ENCODE assay signal across 1 cellular context in the genomic region with DNA sequence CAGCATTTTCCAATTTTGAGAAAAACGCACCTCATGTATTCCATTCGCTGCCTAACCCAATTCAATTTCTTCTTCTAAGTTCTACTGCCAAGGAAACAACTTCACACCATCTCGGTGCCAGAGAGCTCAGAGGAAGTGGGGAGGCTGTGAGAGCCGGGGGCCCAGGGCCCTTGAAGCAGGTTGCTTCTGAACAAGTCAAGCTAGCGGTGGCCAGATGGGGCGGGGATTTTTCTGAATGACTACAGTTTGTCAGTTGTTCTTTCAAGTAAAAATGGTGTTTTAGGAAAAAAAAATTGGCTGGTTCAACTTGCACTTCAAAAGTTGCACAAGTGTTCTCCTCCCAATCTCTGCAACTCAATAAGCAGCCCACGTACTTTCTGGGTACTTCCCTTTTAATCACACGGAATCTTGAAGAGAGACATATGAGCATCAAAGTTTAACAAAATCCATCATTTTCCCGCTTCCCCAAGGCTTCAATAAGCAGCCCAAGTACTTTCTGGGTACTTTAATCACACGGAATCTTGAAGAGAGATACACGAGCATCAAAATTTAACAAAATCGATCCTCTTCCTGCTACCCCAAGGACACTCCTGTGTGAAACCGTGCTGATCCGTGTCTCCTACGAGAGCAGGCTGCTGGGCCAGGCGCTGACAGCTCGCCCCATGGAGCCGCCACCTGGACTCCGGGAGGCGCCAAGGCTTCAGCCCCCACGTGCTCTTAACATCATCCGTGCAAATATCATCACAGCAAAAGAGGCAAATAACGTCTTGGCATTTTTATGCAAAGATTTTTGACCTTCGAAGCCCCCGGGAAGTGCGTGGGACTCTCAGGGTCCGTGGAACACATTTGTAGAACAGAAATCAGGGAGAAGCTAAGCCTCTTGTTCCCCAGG.
TF ChIP-seq lines count a peak whose summit lies in the region.

No MANE protein-coding gene starts in this region.

TF ChIP-seq in K562, 482 proteins besides CTCF, POLR2A, EP300 and RAD21:
- TF ChIP-seq, protein P1, sequence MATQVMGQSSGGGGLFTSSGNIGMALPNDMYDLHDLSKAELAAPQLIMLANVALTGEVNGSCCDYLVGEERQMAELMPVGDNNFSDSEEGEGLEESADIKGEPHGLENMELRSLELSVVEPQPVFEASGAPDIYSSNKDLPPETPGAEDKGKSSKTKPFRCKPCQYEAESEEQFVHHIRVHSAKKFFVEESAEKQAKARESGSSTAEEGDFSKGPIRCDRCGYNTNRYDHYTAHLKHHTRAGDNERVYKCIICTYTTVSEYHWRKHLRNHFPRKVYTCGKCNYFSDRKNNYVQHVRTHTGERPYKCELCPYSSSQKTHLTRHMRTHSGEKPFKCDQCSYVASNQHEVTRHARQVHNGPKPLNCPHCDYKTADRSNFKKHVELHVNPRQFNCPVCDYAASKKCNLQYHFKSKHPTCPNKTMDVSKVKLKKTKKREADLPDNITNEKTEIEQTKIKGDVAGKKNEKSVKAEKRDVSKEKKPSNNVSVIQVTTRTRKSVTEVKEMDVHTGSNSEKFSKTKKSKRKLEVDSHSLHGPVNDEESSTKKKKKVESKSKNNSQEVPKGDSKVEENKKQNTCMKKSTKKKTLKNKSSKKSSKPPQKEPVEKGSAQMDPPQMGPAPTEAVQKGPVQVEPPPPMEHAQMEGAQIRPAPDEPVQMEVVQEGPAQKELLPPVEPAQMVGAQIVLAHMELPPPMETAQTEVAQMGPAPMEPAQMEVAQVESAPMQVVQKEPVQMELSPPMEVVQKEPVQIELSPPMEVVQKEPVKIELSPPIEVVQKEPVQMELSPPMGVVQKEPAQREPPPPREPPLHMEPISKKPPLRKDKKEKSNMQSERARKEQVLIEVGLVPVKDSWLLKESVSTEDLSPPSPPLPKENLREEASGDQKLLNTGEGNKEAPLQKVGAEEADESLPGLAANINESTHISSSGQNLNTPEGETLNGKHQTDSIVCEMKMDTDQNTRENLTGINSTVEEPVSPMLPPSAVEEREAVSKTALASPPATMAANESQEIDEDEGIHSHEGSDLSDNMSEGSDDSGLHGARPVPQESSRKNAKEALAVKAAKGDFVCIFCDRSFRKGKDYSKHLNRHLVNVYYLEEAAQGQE (CRISPR knock-in tag; IDR thresholded peaks at IDR 0.05; ENCODE audit: low read depth) = no peak
- TF ChIP-seq POLR2AphosphoS5 (IDR thresholded peaks at IDR 0.05; ENCODE audit: control insufficient read depth, insufficient read depth, low read depth, low read length) (no peak), POLR2G (IDR thresholded peaks at IDR 0.05; ENCODE audit: low read depth, low read length) (no peak), CHD4 (IDR thresholded peaks at IDR 0.05; ENCODE audit: insufficient read depth, insufficient replicate concordance, low read depth, low read length, poor library complexity, severe bottlenecking) (no peak), ZKSCAN8 (CRISPR knock-in tag; IDR thresholded peaks at IDR 0.05) (no peak), SNIP1 (IDR thresholded peaks at IDR 0.05; ENCODE audit: low read depth) (no peak), ZNF174 (CRISPR knock-in tag; IDR thresholded peaks at IDR 0.05) (no peak), BCOR (IDR thresholded peaks at IDR 0.05) (no peak), ZNF830 (CRISPR knock-in tag; IDR thresholded peaks at IDR 0.05) (no peak), KAT2B (IDR thresholded peaks at IDR 0.05; ENCODE audit: low read depth, low read length) (no peak), TBL1XR1 (IDR thresholded peaks at IDR 0.05; ENCODE audit: low read length in 2 of 2) (no peak), ELF1 (tag; IDR thresholded peaks at IDR 0.05) (no peak), MTA3 (IDR thresholded peaks at IDR 0.05; ENCODE audit: borderline replicate concordance) (no peak), MEF2A (IDR thresholded peaks at IDR 0.05; ENCODE audit: control insufficient read depth, low read depth, low read length) (no peak), MTA2 (IDR thresholded peaks at IDR 0.05; ENCODE audit: low read depth) (no peak)
- TF ChIP-seq, protein P2, sequence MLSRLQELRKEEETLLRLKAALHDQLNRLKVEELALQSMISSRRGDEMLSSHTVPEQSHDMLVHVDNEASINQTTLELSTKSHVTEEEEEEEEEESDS (CRISPR knock-in tag; IDR thresholded peaks at IDR 0.05) = no peak
- TF ChIP-seq, protein P3, sequence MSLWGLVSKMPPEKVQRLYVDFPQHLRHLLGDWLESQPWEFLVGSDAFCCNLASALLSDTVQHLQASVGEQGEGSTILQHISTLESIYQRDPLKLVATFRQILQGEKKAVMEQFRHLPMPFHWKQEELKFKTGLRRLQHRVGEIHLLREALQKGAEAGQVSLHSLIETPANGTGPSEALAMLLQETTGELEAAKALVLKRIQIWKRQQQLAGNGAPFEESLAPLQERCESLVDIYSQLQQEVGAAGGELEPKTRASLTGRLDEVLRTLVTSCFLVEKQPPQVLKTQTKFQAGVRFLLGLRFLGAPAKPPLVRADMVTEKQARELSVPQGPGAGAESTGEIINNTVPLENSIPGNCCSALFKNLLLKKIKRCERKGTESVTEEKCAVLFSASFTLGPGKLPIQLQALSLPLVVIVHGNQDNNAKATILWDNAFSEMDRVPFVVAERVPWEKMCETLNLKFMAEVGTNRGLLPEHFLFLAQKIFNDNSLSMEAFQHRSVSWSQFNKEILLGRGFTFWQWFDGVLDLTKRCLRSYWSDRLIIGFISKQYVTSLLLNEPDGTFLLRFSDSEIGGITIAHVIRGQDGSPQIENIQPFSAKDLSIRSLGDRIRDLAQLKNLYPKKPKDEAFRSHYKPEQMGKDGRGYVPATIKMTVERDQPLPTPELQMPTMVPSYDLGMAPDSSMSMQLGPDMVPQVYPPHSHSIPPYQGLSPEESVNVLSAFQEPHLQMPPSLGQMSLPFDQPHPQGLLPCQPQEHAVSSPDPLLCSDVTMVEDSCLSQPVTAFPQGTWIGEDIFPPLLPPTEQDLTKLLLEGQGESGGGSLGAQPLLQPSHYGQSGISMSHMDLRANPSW (CRISPR knock-in tag; IDR thresholded peaks at IDR 0.05) = no peak
- TF ChIP-seq, protein P4, sequence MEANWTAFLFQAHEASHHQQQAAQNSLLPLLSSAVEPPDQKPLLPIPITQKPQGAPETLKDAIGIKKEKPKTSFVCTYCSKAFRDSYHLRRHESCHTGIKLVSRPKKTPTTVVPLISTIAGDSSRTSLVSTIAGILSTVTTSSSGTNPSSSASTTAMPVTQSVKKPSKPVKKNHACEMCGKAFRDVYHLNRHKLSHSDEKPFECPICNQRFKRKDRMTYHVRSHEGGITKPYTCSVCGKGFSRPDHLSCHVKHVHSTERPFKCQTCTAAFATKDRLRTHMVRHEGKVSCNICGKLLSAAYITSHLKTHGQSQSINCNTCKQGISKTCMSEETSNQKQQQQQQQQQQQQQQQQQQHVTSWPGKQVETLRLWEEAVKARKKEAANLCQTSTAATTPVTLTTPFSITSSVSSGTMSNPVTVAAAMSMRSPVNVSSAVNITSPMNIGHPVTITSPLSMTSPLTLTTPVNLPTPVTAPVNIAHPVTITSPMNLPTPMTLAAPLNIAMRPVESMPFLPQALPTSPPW (CRISPR knock-in tag; IDR thresholded peaks at IDR 0.05) = no peak
- TF ChIP-seq, protein P5, sequence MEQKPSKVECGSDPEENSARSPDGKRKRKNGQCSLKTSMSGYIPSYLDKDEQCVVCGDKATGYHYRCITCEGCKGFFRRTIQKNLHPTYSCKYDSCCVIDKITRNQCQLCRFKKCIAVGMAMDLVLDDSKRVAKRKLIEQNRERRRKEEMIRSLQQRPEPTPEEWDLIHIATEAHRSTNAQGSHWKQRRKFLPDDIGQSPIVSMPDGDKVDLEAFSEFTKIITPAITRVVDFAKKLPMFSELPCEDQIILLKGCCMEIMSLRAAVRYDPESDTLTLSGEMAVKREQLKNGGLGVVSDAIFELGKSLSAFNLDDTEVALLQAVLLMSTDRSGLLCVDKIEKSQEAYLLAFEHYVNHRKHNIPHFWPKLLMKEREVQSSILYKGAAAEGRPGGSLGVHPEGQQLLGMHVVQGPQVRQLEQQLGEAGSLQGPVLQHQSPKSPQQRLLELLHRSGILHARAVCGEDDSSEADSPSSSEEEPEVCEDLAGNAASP (IDR thresholded peaks at IDR 0.05) = no peak
- TF ChIP-seq, protein P6, sequence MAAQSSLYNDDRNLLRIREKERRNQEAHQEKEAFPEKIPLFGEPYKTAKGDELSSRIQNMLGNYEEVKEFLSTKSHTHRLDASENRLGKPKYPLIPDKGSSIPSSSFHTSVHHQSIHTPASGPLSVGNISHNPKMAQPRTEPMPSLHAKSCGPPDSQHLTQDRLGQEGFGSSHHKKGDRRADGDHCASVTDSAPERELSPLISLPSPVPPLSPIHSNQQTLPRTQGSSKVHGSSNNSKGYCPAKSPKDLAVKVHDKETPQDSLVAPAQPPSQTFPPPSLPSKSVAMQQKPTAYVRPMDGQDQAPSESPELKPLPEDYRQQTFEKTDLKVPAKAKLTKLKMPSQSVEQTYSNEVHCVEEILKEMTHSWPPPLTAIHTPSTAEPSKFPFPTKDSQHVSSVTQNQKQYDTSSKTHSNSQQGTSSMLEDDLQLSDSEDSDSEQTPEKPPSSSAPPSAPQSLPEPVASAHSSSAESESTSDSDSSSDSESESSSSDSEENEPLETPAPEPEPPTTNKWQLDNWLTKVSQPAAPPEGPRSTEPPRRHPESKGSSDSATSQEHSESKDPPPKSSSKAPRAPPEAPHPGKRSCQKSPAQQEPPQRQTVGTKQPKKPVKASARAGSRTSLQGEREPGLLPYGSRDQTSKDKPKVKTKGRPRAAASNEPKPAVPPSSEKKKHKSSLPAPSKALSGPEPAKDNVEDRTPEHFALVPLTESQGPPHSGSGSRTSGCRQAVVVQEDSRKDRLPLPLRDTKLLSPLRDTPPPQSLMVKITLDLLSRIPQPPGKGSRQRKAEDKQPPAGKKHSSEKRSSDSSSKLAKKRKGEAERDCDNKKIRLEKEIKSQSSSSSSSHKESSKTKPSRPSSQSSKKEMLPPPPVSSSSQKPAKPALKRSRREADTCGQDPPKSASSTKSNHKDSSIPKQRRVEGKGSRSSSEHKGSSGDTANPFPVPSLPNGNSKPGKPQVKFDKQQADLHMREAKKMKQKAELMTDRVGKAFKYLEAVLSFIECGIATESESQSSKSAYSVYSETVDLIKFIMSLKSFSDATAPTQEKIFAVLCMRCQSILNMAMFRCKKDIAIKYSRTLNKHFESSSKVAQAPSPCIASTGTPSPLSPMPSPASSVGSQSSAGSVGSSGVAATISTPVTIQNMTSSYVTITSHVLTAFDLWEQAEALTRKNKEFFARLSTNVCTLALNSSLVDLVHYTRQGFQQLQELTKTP (IDR thresholded peaks at IDR 0.05; ENCODE audit: low read depth in 1 of 2, partially characterized antibody in 2 of 2) = no peak
